ENCODE assay signal across 20 cellular contexts in the genomic region with DNA sequence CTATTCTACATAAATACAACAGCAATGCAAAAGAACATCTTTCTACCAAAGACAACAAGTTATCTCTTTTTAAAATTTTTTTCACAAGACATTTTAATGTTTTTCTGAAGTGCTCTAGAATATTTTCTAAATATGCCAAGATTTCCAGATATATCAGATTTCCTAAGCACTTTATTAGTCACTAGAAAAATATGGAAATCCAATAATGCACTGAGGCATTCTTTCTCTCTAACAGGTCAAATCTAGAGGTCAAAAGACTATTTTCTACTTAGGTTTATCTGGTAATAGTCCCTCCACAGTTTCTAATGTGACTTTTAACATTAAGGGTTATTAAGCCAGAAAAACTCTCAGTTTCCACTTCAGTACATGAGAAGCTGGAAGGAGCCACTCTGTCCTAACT.
"Had no signal": no experiment of that assay in that cellular context is flagged by ENCODE, and none has a peak within 500 bp of the region (broad histone marks: within the 10 kb centered on the region; RNA-seq: fewer than 3 reads in every experiment).

No MANE protein-coding gene starts in this region.

- DNase-seq: activated CD4-positive, alpha-beta T cell treated with anti-CD3 and anti-CD28 coated beads, Interleukin-2, amount 10 ng/mL, durations not matched to agents 7 days and 5 days; activated CD4-positive, CD25-positive, alpha-beta regulatory T cell; activated CD8-positive, alpha-beta T cell treated with anti-CD3 and anti-CD28 coated beads, Interleukin-2, amount 10 ng/mL, durations not matched to agents 7 days and 5 days; activated naive CD4-positive, alpha-beta T cell treated with anti-CD3 and anti-CD28 coated beads for 36 hours; activated T-cell treated with anti-CD3 and anti-CD28 coated beads, Interleukin-2, amount 50 U/mL, for 4 hours; aorta; cortex of kidney; erythroblast; hippocampal formation; occipital lobe; stimulated activated CD4-positive, alpha-beta T cell treated with anti-CD3 and anti-CD28 coated beads, Interleukin-12 subunit alpha, Interleukin-12 subunit beta, amount 100 ng/mL, for 4 hours; stimulated activated CD4-positive, alpha-beta T cell treated with anti-CD3 and anti-CD28 coated beads, Interleukin-1b, Interleukin-23, amount 100 ng/mL, for 48 hours; stimulated activated naive CD8-positive, alpha-beta T cell treated with anti-CD3 and anti-CD28 coated beads, Interleukin-15, Interleukin-2, amounts not matched to agents 100 U/mL and 50 U/mL, for 24 hours; substantia nigra; tibial artery had no signal

- H3K4me3 Mint-ChIP-seq: activated CD4-positive, alpha-beta T cell treated with anti-CD3 and anti-CD28 coated beads, Interleukin-2, amount 10 ng/mL, durations not matched to agents 7 days and 5 days; activated CD8-positive, alpha-beta T cell treated with anti-CD3 and anti-CD28 coated beads, Interleukin-2, amount 10 ng/mL, durations not matched to agents 7 days and 5 days; activated naive CD4-positive, alpha-beta T cell treated with anti-CD3 and anti-CD28 coated beads for 36 hours; activated T-cell treated with anti-CD3 and anti-CD28 coated beads, Interleukin-2, amount 50 U/mL, for 4 hours; central memory CD8-positive, alpha-beta T cell; mesothelial cell of epicardium; nephron had no signal

- H3K4me3 ChIP-seq: lung, tibial artery had no signal

- H3K4me1 Mint-ChIP-seq: activated CD4-positive, alpha-beta T cell treated with anti-CD3 and anti-CD28 coated beads, Interleukin-2, amount 10 ng/mL, durations not matched to agents 7 days and 5 days; central memory CD8-positive, alpha-beta T cell; nephron had no signal

- H3K36me3 ChIP-seq: tibial artery had no signal

- H3K27ac ChIP-seq: tibial artery had no signal

- ATAC-seq: activated CD8-positive, alpha-beta T cell treated with anti-CD3 and anti-CD28 coated beads, Interleukin-2, amount 10 ng/mL, durations not matched to agents 7 days and 5 days; activated T-cell treated with anti-CD3 and anti-CD28 coated beads, Interleukin-2, amount 50 U/mL, for 4 hours; stimulated activated naive CD8-positive, alpha-beta T cell treated with anti-CD3 and anti-CD28 coated beads, Interleukin-15, Interleukin-2, amounts not matched to agents 100 U/mL and 50 U/mL, for 24 hours had no signal

- H3K27ac Mint-ChIP-seq: activated CD4-positive, alpha-beta T cell treated with anti-CD3 and anti-CD28 coated beads, Interleukin-2, amount 10 ng/mL, durations not matched to agents 7 days and 5 days; activated CD8-positive, alpha-beta T cell treated with anti-CD3 and anti-CD28 coated beads, Interleukin-2, amount 10 ng/mL, durations not matched to agents 7 days and 5 days; activated naive CD4-positive, alpha-beta T cell treated with anti-CD3 and anti-CD28 coated beads for 36 hours; progenitor cell of endocrine pancreas had no signal

- H3K27me3 ChIP-seq: tibial artery had no signal

- H3K27me3 Mint-ChIP-seq: activated CD4-positive, alpha-beta T cell treated with anti-CD3 and anti-CD28 coated beads, Interleukin-2, amount 10 ng/mL, durations not matched to agents 7 days and 5 days; central memory CD8-positive, alpha-beta T cell; progenitor cell of endocrine pancreas had no signal
